ENCODE assay signal across 22 cellular contexts in the genomic region with DNA sequence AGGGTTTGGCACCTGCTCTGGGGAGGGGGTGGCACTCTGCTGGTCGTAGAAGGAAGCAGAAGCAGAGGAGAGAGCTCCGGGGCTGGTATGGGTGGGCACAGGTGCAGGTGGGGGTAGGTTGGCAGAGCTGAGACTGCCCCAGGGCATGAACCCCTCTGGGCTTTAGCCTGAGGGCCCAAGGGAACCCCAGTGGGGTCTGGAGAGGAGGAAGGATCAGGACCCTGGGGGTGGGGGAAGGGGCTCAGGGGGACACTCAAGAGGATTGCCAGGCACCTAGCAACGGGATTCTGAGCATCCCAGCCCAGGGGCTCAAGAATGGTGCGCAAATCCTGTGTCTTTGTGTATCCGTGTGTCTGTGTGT. TPM values are rescaled to one million over a fixed set of nuclear protein-coding genes. Genes with fewer than 3 reads are reported as not detected.
"Had no signal": no experiment of that assay in that cellular context is flagged by ENCODE, and none has a peak within 500 bp of the region (broad histone marks: within the 10 kb centered on the region; RNA-seq: fewer than 3 reads in every experiment).

No MANE protein-coding gene starts in this region.

- H3K36me3 ChIP-seq: heart left ventricle, ovary, tibial nerve, WERI-Rb-1 had no signal

- H3K27me3 ChIP-seq: heart left ventricle, ovary had no signal

- H3K27me3 Mint-ChIP-seq: activated CD4-positive, alpha-beta T cell treated with anti-CD3 and anti-CD28 coated beads, Interleukin-2, amount 10 ng/mL, durations not matched to agents 7 days and 5 days; natural killer cell treated with Interleukin-12 subunit alpha and Interleukin-12 subunit beta and Interleukin-15 and Interleukin-18, amount 100 ng/mL, for 72 hours; stimulated activated naive CD8-positive, alpha-beta T cell treated with anti-CD3 and anti-CD28 coated beads, Interleukin-15, Interleukin-2, amounts not matched to agents 100 ng/mL and 50 ng/mL, for 24 hours had no signal

- H3K36me3 Mint-ChIP-seq: natural killer cell treated with Interleukin-12 subunit alpha and Interleukin-12 subunit beta and Interleukin-15 and Interleukin-18, amount 100 ng/mL, for 72 hours had no signal

- DNase-seq: activated CD4-positive, alpha-beta T cell treated with anti-CD3 and anti-CD28 coated beads, Interleukin-2, amount 10 ng/mL, durations not matched to agents 7 days and 5 days; activated CD4-positive, CD25-positive, alpha-beta regulatory T cell treated with anti-CD3 and anti-CD28 coated beads, Interleukin-2, amount 50 U/mL, for 72 hours; activated effector memory CD4-positive, alpha-beta T cell treated with Interleukin-2 at 50 U/mL for 16 hours; activated naive CD4-positive, alpha-beta T cell treated with anti-CD3 and anti-CD28 coated beads for 36 hours; amygdala; cerebellar nuclear complex; heart left ventricle; ovary; right cardiac atrium; stimulated activated CD4-positive, alpha-beta T cell treated with anti-CD3 and anti-CD28 coated beads, Interleukin-4, amount 100 ng/mL, for 24 hours; WERI-Rb-1 had no signal

- H3K4me3 Mint-ChIP-seq: activated CD4-positive, alpha-beta T cell treated with anti-CD3 and anti-CD28 coated beads, Interleukin-2, amount 10 ng/mL, durations not matched to agents 7 days and 5 days; activated naive CD4-positive, alpha-beta T cell treated with anti-CD3 and anti-CD28 coated beads for 36 hours; natural killer cell treated with Interleukin-12 subunit alpha and Interleukin-12 subunit beta and Interleukin-15 and Interleukin-18, amount 100 ng/mL, for 72 hours; stimulated activated naive CD8-positive, alpha-beta T cell treated with anti-CD3 and anti-CD28 coated beads, Interleukin-15, Interleukin-2, amounts not matched to agents 100 ng/mL and 50 ng/mL, for 24 hours had no signal

- ATAC-seq: heart left ventricle; natural killer cell treated with Interleukin-12 subunit alpha and Interleukin-12 subunit beta and Interleukin-15 and Interleukin-18, amount 100 ng/mL, for 72 hours; right cardiac atrium had no signal

- H3K27ac Mint-ChIP-seq: activated CD4-positive, alpha-beta T cell treated with anti-CD3 and anti-CD28 coated beads, Interleukin-2, amount 10 ng/mL, durations not matched to agents 7 days and 5 days; activated naive CD4-positive, alpha-beta T cell treated with anti-CD3 and anti-CD28 coated beads for 36 hours; natural killer cell treated with Interleukin-12 subunit alpha and Interleukin-12 subunit beta and Interleukin-15 and Interleukin-18, amount 100 ng/mL, for 72 hours; stimulated activated naive CD8-positive, alpha-beta T cell treated with anti-CD3 and anti-CD28 coated beads, Interleukin-15, Interleukin-2, amounts not matched to agents 100 ng/mL and 50 ng/mL, for 24 hours had no signal

- H3K4me1 ChIP-seq: heart left ventricle, tibial nerve had no signal

- H3K27ac ChIP-seq: heart left ventricle, ovary, suprapubic skin, tibial nerve, WERI-Rb-1 had no signal

- H3K4me1 Mint-ChIP-seq: activated CD4-positive, alpha-beta T cell treated with anti-CD3 and anti-CD28 coated beads, Interleukin-2, amount 10 ng/mL, durations not matched to agents 7 days and 5 days had no signal

- H3K9me3 ChIP-seq: heart left ventricle, ovary, suprapubic skin, tibial nerve had no signal

- H3K4me3 ChIP-seq: heart left ventricle, ovary, suprapubic skin, tibial nerve had no signal

- H3K9me3 Mint-ChIP-seq: activated CD4-positive, alpha-beta T cell treated with anti-CD3 and anti-CD28 coated beads, Interleukin-2, amount 10 ng/mL, durations not matched to agents 7 days and 5 days; activated naive CD4-positive, alpha-beta T cell treated with anti-CD3 and anti-CD28 coated beads for 36 hours; natural killer cell treated with Interleukin-12 subunit alpha and Interleukin-12 subunit beta and Interleukin-15 and Interleukin-18, amount 100 ng/mL, for 72 hours; stimulated activated naive CD8-positive, alpha-beta T cell treated with anti-CD3 and anti-CD28 coated beads, Interleukin-15, Interleukin-2, amounts not matched to agents 100 ng/mL and 50 ng/mL, for 24 hours had no signal

RNA-seq across cellular contexts. Expression of a gene that starts 6.3 kb away (rescaled TPM):
- total RNA-seq: activated CD4-positive, alpha-beta T cell treated with anti-CD3 and anti-CD28 coated beads, Interleukin-2, amount 10 ng/mL, durations not matched to agents 7 days and 5 days; activated CD8-positive, alpha-beta memory T cell treated with anti-CD3 and anti-CD28 coated beads for 36 hours; activated naive CD4-positive, alpha-beta T cell treated with anti-CD3 and anti-CD28 coated beads for 36 hours; epithelial cell of proximal tubule; fibroblast of villous mesenchyme; heart left ventricle; liver; natural killer cell treated with Interleukin-12 subunit alpha and Interleukin-12 subunit beta and Interleukin-15 and Interleukin-18, amount 100 ng/mL, for 72 hours; pulmonary artery endothelial cell; right cardiac atrium; T-helper 2 cell treated with Interferon-gamma antibody and Interleukin-4, amounts not matched to agents 100 ng/mL and 5 ng/mL, for 36 hours; tibial nerve had no signal
- polyA plus RNA-seq: heart left ventricle, liver, ovary, right cardiac atrium had no signal

RNA-seq across cellular contexts. Expression of a gene that starts 17.6 kb away (rescaled TPM):
- total RNA-seq: activated naive CD4-positive, alpha-beta T cell treated with anti-CD3 and anti-CD28 coated beads for 36 hours; bronchial epithelial cell; epithelial cell of proximal tubule; fibroblast of villous mesenchyme; heart left ventricle; natural killer cell treated with Interleukin-12 subunit alpha and Interleukin-12 subunit beta and Interleukin-15 and Interleukin-18, amount 100 ng/mL, for 72 hours; pulmonary artery endothelial cell; right cardiac atrium; suprapubic skin had no signal
- polyA plus RNA-seq: heart left ventricle, right cardiac atrium had no signal

RNA-seq across cellular contexts. Expression of a gene that starts 28.6 kb away (rescaled TPM):
- total RNA-seq: activated CD4-positive, alpha-beta T cell treated with anti-CD3 and anti-CD28 coated beads, Interleukin-2, amount 10 ng/mL, durations not matched to agents 7 days and 5 days; activated CD8-positive, alpha-beta memory T cell treated with anti-CD3 and anti-CD28 coated beads for 36 hours; activated naive CD4-positive, alpha-beta T cell treated with anti-CD3 and anti-CD28 coated beads for 36 hours; bronchial epithelial cell; epithelial cell of proximal tubule; fibroblast of villous mesenchyme; liver; natural killer cell treated with Interleukin-12 subunit alpha and Interleukin-12 subunit beta and Interleukin-15 and Interleukin-18, amount 100 ng/mL, for 72 hours; ovary; pulmonary artery endothelial cell; right cardiac atrium; suprapubic skin; T-helper 2 cell treated with Interferon-gamma antibody and Interleukin-4, amounts not matched to agents 100 ng/mL and 5 ng/mL, for 36 hours; tibial nerve had no signal
- polyA plus RNA-seq: ovary, right cardiac atrium had no signal
